ENCODE assay signal across 8 cellular contexts in genomic region chr16:49647673-49648072, GRCh38.
"Had no signal": no experiment of that assay in that cellular context is flagged by ENCODE, and none has a peak within 500 bp of the region (broad histone marks: within the 10 kb centered on the region; RNA-seq: fewer than 3 reads in every experiment).

No MANE protein-coding gene starts in this region.

- H2AFZ ChIP-seq: GM23248 had no signal

- H3K36me3 ChIP-seq: HAP-1 had no signal

- H3K4me3 ChIP-seq: GM23248, HAP-1 had no signal

- H3K4me3 Mint-ChIP-seq: HFFc6, IgD-negative memory B cell had no signal

- H3K27ac ChIP-seq: GM23248, HL-60 had no signal

- H3K9ac ChIP-seq: GM23248 had no signal

- H3K4me1 Mint-ChIP-seq: IgD-negative memory B cell had no signal

- H3K27ac Mint-ChIP-seq: HFFc6, IgD-negative memory B cell had no signal

- DNase-seq: GM23248, GOT3, H7, HFFc6 had no signal

- ATAC-seq: HepG2 had no signal

- H3K27me3 Mint-ChIP-seq: IgD-negative memory B cell had no signal
